ENCODE assay signal across 12 cellular contexts in genomic region chr1:43867946-43868740, GRCh38.
DNase-seq lines count a peak whose midpoint lies in the region; ATAC-seq and TF ChIP-seq lines count a peak whose summit lies in the region.
"Had no signal": no experiment of that assay in that cellular context is flagged by ENCODE, and none has a peak within 500 bp of the region (broad histone marks: within the 10 kb centered on the region; RNA-seq: fewer than 3 reads in every experiment).

No MANE protein-coding gene starts in this region.

- H3K27ac Mint-ChIP-seq in activated T-cell treated with anti-CD3 and anti-CD28 coated beads, Interleukin-2, amount 50 U/mL, for 72 hours: peak overlapping the region; percentile 79
- H3K27ac Mint-ChIP-seq in activated naive CD8-positive, alpha-beta T cell treated with anti-CD3 and anti-CD28 coated beads, Interleukin-2, amount 50 U/mL, for 24 hours: peak overlapping the region; percentile 64
- H3K27ac Mint-ChIP-seq: T-helper 2 cell treated with Interferon-gamma antibody and Interleukin-4, amounts not matched to agents 5 μg/mL and 100 μg/mL, for 36 hours had no signal

- no peak for TF ChIP-seq CTCF in right atrium auricular region (IDR thresholded peaks at IDR 0.05)

- H3K36me3 ChIP-seq in right atrium auricular region: no peaks in the 10 kb centered on the region

- no peaks in the 10 kb centered on the region for H3K9me3 Mint-ChIP-seq in activated T-cell treated with anti-CD3 and anti-CD28 coated beads, Interleukin-2, amount 50 U/mL, for 72 hours
- no peaks in the 10 kb centered on the region for H3K9me3 Mint-ChIP-seq in activated naive CD8-positive, alpha-beta T cell treated with anti-CD3 and anti-CD28 coated beads, Interleukin-2, amount 50 U/mL, for 24 hours
- H3K9me3 Mint-ChIP-seq: T-helper 2 cell treated with Interferon-gamma antibody and Interleukin-4, amounts not matched to agents 5 μg/mL and 100 μg/mL, for 36 hours had no signal

- no peak for DNase-seq in activated T-cell treated with anti-CD3 and anti-CD28 coated beads, Interleukin-2, amount 50 U/mL, for 72 hours
- DNase-seq in activated T-cell treated with anti-CD3 and anti-CD28 coated beads, Interleukin-2, amount 50 U/mL, for 1 hour: no peak
- DNase-seq in activated naive CD8-positive, alpha-beta T cell treated with anti-CD3 and anti-CD28 coated beads, Interleukin-2, amount 50 U/mL, for 24 hours: no peak
- DNase-seq in right atrium auricular region (ENCODE audit: low spot score) (no peak), stromal cell of bone marrow (ENCODE audit: low read depth) (peak; percentile 68), T-helper 9 cell (no peak), DMS153 treated with DMSO at 0.1 percent for 48 hours (lab: John Stamatoyannopoulos, UW; ENCODE audit: unreplicated experiment) (no peak)
- DNase-seq: activated T-cell treated with anti-CD3 and anti-CD28 coated beads, Interleukin-2, amount 50 U/mL, for 48 hours; effector memory CD4-positive, alpha-beta T cell; NCI-H510A had no signal

- ATAC-seq in activated T-cell treated with anti-CD3 and anti-CD28 coated beads, Interleukin-2, amount 50 U/mL, for 72 hours (replicated peaks in 1 of 2): peak; percentile 57 to 60
- peak; percentile 35 for ATAC-seq in activated naive CD8-positive, alpha-beta T cell treated with anti-CD3 and anti-CD28 coated beads, Interleukin-2, amount 50 U/mL, for 24 hours
- no peak for ATAC-seq in HG02970 (IDR thresholded peaks at IDR 0.05; ENCODE audit: low FRiP score, unreplicated experiment)

- H3K27ac ChIP-seq in right atrium auricular region: peak overlapping the region; percentile 49 to 58

- H3K9me3 ChIP-seq in right atrium auricular region: no peaks in the 10 kb centered on the region

- no peak overlapping the region for H3K4me3 ChIP-seq in right atrium auricular region

- peak overlapping the region; percentile 10 to 64 for H3K4me3 Mint-ChIP-seq in activated T-cell treated with anti-CD3 and anti-CD28 coated beads, Interleukin-2, amount 50 U/mL, for 72 hours
- no peak overlapping the region for H3K4me3 Mint-ChIP-seq in activated naive CD8-positive, alpha-beta T cell treated with anti-CD3 and anti-CD28 coated beads, Interleukin-2, amount 50 U/mL, for 24 hours
- H3K4me3 Mint-ChIP-seq: T-helper 2 cell treated with Interferon-gamma antibody and Interleukin-4, amounts not matched to agents 5 μg/mL and 100 μg/mL, for 36 hours had no signal

- H3K36me3 Mint-ChIP-seq in activated T-cell treated with anti-CD3 and anti-CD28 coated beads, Interleukin-2, amount 50 U/mL, for 72 hours (ENCODE audit: insufficient read depth in 2 of 2): peaks cover 3% of the 10 kb centered on the region in 2 donors
- no peaks in the 10 kb centered on the region for H3K36me3 Mint-ChIP-seq in activated naive CD8-positive, alpha-beta T cell treated with anti-CD3 and anti-CD28 coated beads, Interleukin-2, amount 50 U/mL, for 24 hours (ENCODE audit: low read depth)

- peaks cover 54% of the 10 kb centered on the region for H3K4me1 Mint-ChIP-seq in activated T-cell treated with anti-CD3 and anti-CD28 coated beads, Interleukin-2, amount 50 U/mL, for 72 hours (ENCODE audit: low read depth)
- peaks cover 31% of the 10 kb centered on the region for H3K4me1 Mint-ChIP-seq in activated naive CD8-positive, alpha-beta T cell treated with anti-CD3 and anti-CD28 coated beads, Interleukin-2, amount 50 U/mL, for 24 hours

- no peaks in the 10 kb centered on the region for H3K27me3 Mint-ChIP-seq in activated T-cell treated with anti-CD3 and anti-CD28 coated beads, Interleukin-2, amount 50 U/mL, for 72 hours (ENCODE audit: low read depth)
- no peaks in the 10 kb centered on the region for H3K27me3 Mint-ChIP-seq in activated naive CD8-positive, alpha-beta T cell treated with anti-CD3 and anti-CD28 coated beads, Interleukin-2, amount 50 U/mL, for 24 hours

- H3K27me3 ChIP-seq in right atrium auricular region: no peaks in the 10 kb centered on the region

- peaks cover 0 to 44% of the 10 kb centered on the region in 2 donors for H3K4me1 ChIP-seq in right atrium auricular region
